Comparison of ENCODE assay signal across 29 cellular contexts in genomic region chr11:16863382-16863781, GRCh38.
DNase-seq lines count a peak whose midpoint lies in the region; ATAC-seq, FAIRE-seq and TF ChIP-seq lines count a peak whose summit lies in the region.
"Had no signal": no experiment of that assay in that cellular context is flagged by ENCODE, and none has a peak within 500 bp of the region (broad histone marks: within the 10 kb centered on the region; RNA-seq: fewer than 3 reads in every experiment).

No MANE protein-coding gene starts in this region.

- no peak overlapping the region for H2BK12ac ChIP-seq in trophoblast cell (ENCODE audit: low read length)

- peaks cover 32% of the 10 kb centered on the region for H3K79me1 ChIP-seq in trophoblast cell (ENCODE audit: low read length)

- no peak for TF ChIP-seq POLR2A in K562 (conservative IDR thresholded peaks at IDR 0.05)

- peaks cover 4 to 10% of the 10 kb centered on the region in 2 donors for H3K9me3 Mint-ChIP-seq in activated T-cell treated with anti-CD3 and anti-CD28 coated beads, Interleukin-2, amount 50 U/mL, for 72 hours
- H3K9me3 Mint-ChIP-seq: central memory CD8-positive, alpha-beta T cell; dendritic cell treated with granulocyte-macrophage colony-stimulating factor and Interleukin-4, amounts not matched to agents 40 ng/mL and 50 ng/mL, for 4 days; endodermal cell had no signal

- H3K27ac ChIP-seq in K562 (ENCODE audit: extremely low read depth, low read depth, low read length) (no peak overlapping the region), right cardiac atrium (ENCODE audit: low read length) (no peak overlapping the region), trophoblast cell (ENCODE audit: low read depth, low read length) (peak overlapping the region; percentile 83)
- H3K27ac ChIP-seq: ascending aorta, BLaER1, Peyer's patch, right lobe of liver, upper lobe of left lung, WERI-Rb-1 had no signal

- 24% methylated on average over 10 of the region's 10 CpGs for WGBS in K562 (ENCODE audit: insufficient coverage, low coverage, missing lambda C conversion rate)
- 51% methylated on average over 10 of the region's 10 CpGs for WGBS in right cardiac atrium
- no CpG with 5 or more reads among the region's 10 CpGs for WGBS in trophoblast cell (ENCODE audit: extremely low coverage, insufficient coverage, insufficient read length)

- peak overlapping the region; percentile 63 for H2BK120ac ChIP-seq in trophoblast cell (ENCODE audit: insufficient read depth, low read length, poor library complexity)

- peak overlapping the region; percentile 84 for H2BK5ac ChIP-seq in trophoblast cell (ENCODE audit: low read depth, low read length, poor library complexity)

- ATAC-seq in K562 = peak; percentile 31
- peak; percentile 43 to 67 for ATAC-seq in right cardiac atrium
- ATAC-seq in activated T-cell treated with anti-CD3 and anti-CD28 coated beads, Interleukin-2, amount 50 U/mL, for 72 hours (replicated peaks in 1 of 2) = no peak
- ATAC-seq in GM21381 (IDR thresholded peaks at IDR 0.05; ENCODE audit: unreplicated experiment) = no peak
- ATAC-seq in GM19035 (IDR thresholded peaks at IDR 0.05; ENCODE audit: unreplicated experiment) = no peak
- ATAC-seq in HG02571 (IDR thresholded peaks at IDR 0.05; ENCODE audit: unreplicated experiment) = no peak
- ATAC-seq: right lobe of liver had no signal

- H3K36me3 ChIP-seq in K562 (ENCODE audit: control insufficient read depth, insufficient read depth, low read length) (no peaks in the 10 kb centered on the region), trophoblast cell (ENCODE audit: control insufficient read depth in 1 of 2, insufficient read depth in 2 of 2, low read length in 2 of 2) (peaks cover 1 to 5% of the 10 kb centered on the region in 2 experiments)
- H3K36me3 ChIP-seq: ascending aorta, BLaER1, right lobe of liver, upper lobe of left lung had no signal

- intact Hi-C loops in K562 (cut with micrococcal nuclease) (no loop called here), right cardiac atrium (cut with DNase I) (no loop called here)

- H2AFZ ChIP-seq in K562 (ENCODE audit: low read depth, low read length) = 0 out of 2 replicates have a peak overlapping the region, but pooled peaks have one; percentile 11
- H2AFZ ChIP-seq in trophoblast cell (ENCODE audit: insufficient read depth, low read length, poor library complexity) = no peak overlapping the region

- no peak overlapping the region for H3K18ac ChIP-seq in trophoblast cell (ENCODE audit: low read length)

- no peak for TF ChIP-seq CTCF in K562 (IDR thresholded peaks at IDR 0.05 in 2 of 3, conservative IDR thresholded peaks at IDR 0.05 in 1 of 3; ENCODE audit: insufficient read depth in 2 of 3, low read depth in 1 of 3, low read length in 3 of 3)

- in situ Hi-C loops in K562 (cut with MboI) = no loop called here

- H3K4me3 ChIP-seq in K562 (no peak overlapping the region), right cardiac atrium (ENCODE audit: low read length) (no peak overlapping the region), trophoblast cell (ENCODE audit: low read depth, low read length) (no peak overlapping the region)
- H3K4me3 ChIP-seq: ascending aorta, BLaER1, Peyer's patch, right lobe of liver, upper lobe of left lung had no signal

- H4K12ac ChIP-seq in trophoblast cell (ENCODE audit: low read depth, low read length) = no peak overlapping the region

- no peak overlapping the region for H3K14ac ChIP-seq in trophoblast cell (ENCODE audit: low read length)

- no peaks in the 10 kb centered on the region for H3K27me3 Mint-ChIP-seq in activated T-cell treated with anti-CD3 and anti-CD28 coated beads, Interleukin-2, amount 50 U/mL, for 72 hours (ENCODE audit: low read depth)
- H3K27me3 Mint-ChIP-seq: dendritic cell treated with granulocyte-macrophage colony-stimulating factor and Interleukin-4, amounts not matched to agents 40 ng/mL and 50 ng/mL, for 4 days had no signal

- H3K4me3 Mint-ChIP-seq in activated T-cell treated with anti-CD3 and anti-CD28 coated beads, Interleukin-2, amount 50 U/mL, for 72 hours = no peak overlapping the region
- H3K4me3 Mint-ChIP-seq: activated naive CD8-positive, alpha-beta T cell; central memory CD8-positive, alpha-beta T cell; dendritic cell treated with granulocyte-macrophage colony-stimulating factor and Interleukin-4, amounts not matched to agents 40 ng/mL and 50 ng/mL, for 4 days; endodermal cell had no signal

- H3K27me3 ChIP-seq in K562 (ENCODE audit: control insufficient read depth in 2 of 2, insufficient read depth in 2 of 2, low read length in 2 of 2) = peaks cover 0 to 3% of the 10 kb centered on the region in 2 experiments; a peak in 1 of 5 replicates
- no peaks in the 10 kb centered on the region for H3K27me3 ChIP-seq in right cardiac atrium (ENCODE audit: control insufficient read depth, insufficient read depth)
- H3K27me3 ChIP-seq in trophoblast cell (ENCODE audit: insufficient read depth, low read length) = no peaks in the 10 kb centered on the region
- H3K27me3 ChIP-seq: ascending aorta, BLaER1, Peyer's patch, right lobe of liver, upper lobe of left lung had no signal

- no peak overlapping the region for H3K4me2 ChIP-seq in K562 (ENCODE audit: insufficient read depth, low read length)
- H3K4me2 ChIP-seq in trophoblast cell (ENCODE audit: low read length) = peak overlapping the region; percentile 52
- H3K4me2 ChIP-seq: BLaER1 had no signal

- no peak overlapping the region for H3K9ac ChIP-seq in K562 (ENCODE audit: insufficient read depth in 1 of 2, low read depth in 2 of 2, low read length in 2 of 2)
- H3K9ac ChIP-seq in trophoblast cell (ENCODE audit: low read length) = no peak overlapping the region
- H3K9ac ChIP-seq: BLaER1 had no signal

- BruUV-seq in K562 (replicated peaks; lab: Mats Ljungman, UMichigan) = no TSS peak

- no peak overlapping the region for H4K91ac ChIP-seq in trophoblast cell (ENCODE audit: low read depth, low read length)

- TF ChIP-seq EP300 in K562 (IDR thresholded peaks at IDR 0.05; ENCODE audit: low read length) = no peak

- POLR2A ChIA-PET in K562 (lab: Yijun Ruan, JAX) = interaction anchor here (0.7 to 1.2 kb wide), 2 partner anchors 8 to 569 kb away, joined by 3 to 5 read pairs; no protein-coding TSS in a partner anchor

- H3K79me2 ChIP-seq in K562 (ENCODE audit: control insufficient read depth, insufficient read depth, low read length) = no peaks in the 10 kb centered on the region
- peaks cover 12% of the 10 kb centered on the region for H3K79me2 ChIP-seq in trophoblast cell (ENCODE audit: control insufficient read depth, insufficient read depth, low read length, poor library complexity)

- H3K23ac ChIP-seq in trophoblast cell (ENCODE audit: low read length) = no peak overlapping the region

- peaks cover 0 to 11% of the 10 kb centered on the region in 2 experiments; a peak in 3 of 5 replicates for H3K4me1 ChIP-seq in K562 (replicated peaks in 1 of 2; ENCODE audit: control insufficient read depth in 2 of 2, insufficient read depth in 2 of 2, low read length in 2 of 2)
- peaks cover 8% of the 10 kb centered on the region for H3K4me1 ChIP-seq in right cardiac atrium (ENCODE audit: control insufficient read depth, insufficient read depth, low read length)
- peaks cover 31 to 42% of the 10 kb centered on the region in 2 experiments for H3K4me1 ChIP-seq in trophoblast cell (ENCODE audit: control insufficient read depth in 1 of 2, insufficient read depth in 2 of 2, low read length in 2 of 2)
- H3K4me1 ChIP-seq: ascending aorta, right lobe of liver, upper lobe of left lung had no signal

- CTCF ChIA-PET in K562 (lab: Yijun Ruan, JAX; ENCODE audit: low intra/inter-chr PET ratio) = no interaction called here

- no peak overlapping the region for H3K4ac ChIP-seq in trophoblast cell (ENCODE audit: low read depth, low read length)

- DNase-seq in NCI-H2227 (lab: John Stamatoyannopoulos, UW; ENCODE audit: unreplicated experiment) (peak; percentile 76), K562 (ENCODE audit: extremely low read depth in 1 of 4, low spot score in 3 of 4) (no peak), right cardiac atrium (no peak), trophoblast cell (peak; percentile 74 to 79)
- no peak for DNase-seq in activated T-cell treated with anti-CD3 and anti-CD28 coated beads, Interleukin-2, amount 50 U/mL, for 72 hours
- DNase-seq: ACHN; activated effector memory CD4-positive, alpha-beta T cell treated with anti-CD3 and anti-CD28 coated beads, Interleukin-2, amount 50 U/mL, for 16 hours; DMS153; endodermal cell; IMR-90; NCI-H1436 treated with DMSO at 0.1 percent for 48 hours; NCI-H446 treated with DMSO at 0.1 percent for 48 hours; NCI-H774; Peyer's patch; right lobe of liver; stimulated activated CD4-positive, alpha-beta T cell treated with anti-CD3 and anti-CD28 coated beads, Interleukin-4, amount 100 ng/mL, for 1 hour; SW 1271; T-helper 9 cell; upper lobe of left lung; WERI-Rb-1 had no signal

- peak overlapping the region; percentile 31 for H4K8ac ChIP-seq in trophoblast cell (ENCODE audit: low read depth, low read length)

- H3K27ac Mint-ChIP-seq in activated T-cell treated with anti-CD3 and anti-CD28 coated beads, Interleukin-2, amount 50 U/mL, for 72 hours = no peak overlapping the region
- H3K27ac Mint-ChIP-seq: activated naive CD8-positive, alpha-beta T cell; dendritic cell treated with granulocyte-macrophage colony-stimulating factor and Interleukin-4, amounts not matched to agents 40 ng/mL and 50 ng/mL, for 4 days; endodermal cell had no signal

- no peak for FAIRE-seq in K562 (lab: Jason Lieb, UNC)
- FAIRE-seq: GM12891 had no signal

- TF ChIP-seq RAD21 in K562 (CRISPR knock-in tag; conservative IDR thresholded peaks at IDR 0.05 in 1 of 2, IDR thresholded peaks at IDR 0.05 in 1 of 2) = no peak

- H3K9me3 ChIP-seq in K562 (replicated peaks; ENCODE audit: control insufficient read depth, insufficient read depth, low read depth, low read length) = no peaks in the 10 kb centered on the region; the same call in 1 of the 2 replicates
- no peaks in the 10 kb centered on the region for H3K9me3 ChIP-seq in right cardiac atrium (ENCODE audit: control insufficient read depth, low read length)
- H3K9me3 ChIP-seq in trophoblast cell (ENCODE audit: insufficient read depth, low read depth, low read length) = no peaks in the 10 kb centered on the region
- H3K9me3 ChIP-seq: ascending aorta, BLaER1, Peyer's patch, right lobe of liver, upper lobe of left lung had no signal

- peaks cover 3 to 11% of the 10 kb centered on the region in 2 donors for H3K36me3 Mint-ChIP-seq in activated T-cell treated with anti-CD3 and anti-CD28 coated beads, Interleukin-2, amount 50 U/mL, for 72 hours (ENCODE audit: insufficient read depth in 2 of 2)
- H3K36me3 Mint-ChIP-seq: activated naive CD8-positive, alpha-beta T cell had no signal

- H3K9me1 ChIP-seq in K562 (ENCODE audit: control insufficient read depth, insufficient read depth, low read length) = no peaks in the 10 kb centered on the region

- peaks cover 45% of the 10 kb centered on the region for H3K4me1 Mint-ChIP-seq in activated T-cell treated with anti-CD3 and anti-CD28 coated beads, Interleukin-2, amount 50 U/mL, for 72 hours (ENCODE audit: low read depth)
- H3K4me1 Mint-ChIP-seq: central memory CD8-positive, alpha-beta T cell had no signal

- no peaks in the 10 kb centered on the region for H4K20me1 ChIP-seq in K562 (replicated peaks; ENCODE audit: control insufficient read depth, insufficient read depth, low read length)
- H4K20me1 ChIP-seq: BLaER1 had no signal

- H2AK5ac ChIP-seq in trophoblast cell (ENCODE audit: low read length) = no peak overlapping the region

TF ChIP-seq in K562, 482 proteins besides CTCF, POLR2A, EP300 and RAD21 (continues in another document):
- no peak for TF ChIP-seq ESRRA (IDR thresholded peaks at IDR 0.05; ENCODE audit: borderline replicate concordance, low read depth)

Comparison
In these comparisons a context has a peak if more than half of its experiments do, and no peak if none do; other contexts are left out.
1. DNase-seq: peak in NCI-H2227 (single experiment) and trophoblast cell (2 of 2); none in K562 (0 of 4), right cardiac atrium (0 of 3) and activated T-cell treated with anti-CD3 and anti-CD28 coated beads, Interleukin-2, amount 50 U/mL, for 72 hours (0 of 2).
2. ATAC-seq: peak in K562 (single experiment) and right cardiac atrium (2 of 2); none in activated T-cell treated with anti-CD3 and anti-CD28 coated beads, Interleukin-2, amount 50 U/mL, for 72 hours (0 of 2), GM21381 (single experiment), GM19035 (single experiment) and HG02571 (single experiment).